1 cellular context compared by ENCODE assay signal in the genomic region with DNA sequence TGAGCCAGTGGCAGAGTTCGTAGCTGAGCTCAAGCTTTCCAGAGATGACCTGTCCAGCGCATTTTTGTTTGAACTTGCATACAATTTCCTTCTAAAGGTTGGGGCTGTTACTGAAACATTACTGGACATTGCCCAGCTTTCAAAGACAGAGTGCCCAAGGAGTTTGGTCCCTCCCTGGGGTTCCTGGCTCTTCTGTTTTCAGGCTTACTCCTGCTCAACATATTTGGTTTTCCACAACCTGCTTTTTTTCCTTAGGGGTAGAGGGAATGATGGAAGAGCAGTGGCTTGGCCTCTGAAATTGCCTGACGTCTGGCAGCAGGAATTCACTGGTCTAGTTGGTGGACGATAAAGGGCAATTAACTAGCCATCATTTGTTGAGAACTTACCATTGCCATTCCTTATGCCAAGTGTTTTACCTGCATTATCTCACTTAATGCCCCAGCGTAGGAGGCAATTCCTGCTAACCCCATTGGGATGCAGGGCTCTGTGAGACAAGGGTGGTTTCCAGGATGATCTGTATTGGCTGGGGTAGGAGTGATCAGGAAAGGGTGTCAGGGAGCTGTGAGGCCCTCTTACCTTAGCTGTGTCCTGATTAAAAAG.
TF ChIP-seq lines count a peak whose summit lies in the region.

No MANE protein-coding gene starts in this region.

TF ChIP-seq in A549, 52 proteins besides CTCF, POLR2A, EP300 and RAD21 (continued from another document):
- TF ChIP-seq, protein P1, sequence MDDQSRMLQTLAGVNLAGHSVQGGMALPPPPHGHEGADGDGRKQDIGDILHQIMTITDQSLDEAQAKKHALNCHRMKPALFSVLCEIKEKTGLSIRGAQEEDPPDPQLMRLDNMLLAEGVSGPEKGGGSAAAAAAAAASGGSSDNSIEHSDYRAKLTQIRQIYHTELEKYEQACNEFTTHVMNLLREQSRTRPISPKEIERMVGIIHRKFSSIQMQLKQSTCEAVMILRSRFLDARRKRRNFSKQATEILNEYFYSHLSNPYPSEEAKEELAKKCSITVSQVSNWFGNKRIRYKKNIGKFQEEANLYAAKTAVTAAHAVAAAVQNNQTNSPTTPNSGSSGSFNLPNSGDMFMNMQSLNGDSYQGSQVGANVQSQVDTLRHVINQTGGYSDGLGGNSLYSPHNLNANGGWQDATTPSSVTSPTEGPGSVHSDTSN (IDR thresholded peaks at IDR 0.05) = no peak
- TF ChIP-seq NFE2L2 (conservative IDR thresholded peaks at IDR 0.05; ENCODE audit: low read length) (no peak), SMC3 (IDR thresholded peaks at IDR 0.05) (no peak), HDAC2 (IDR thresholded peaks at IDR 0.05) (no peak), ZFP36 (IDR thresholded peaks at IDR 0.05; ENCODE audit: borderline replicate concordance, partially characterized antibody) (no peak), KDM5A (IDR thresholded peaks at IDR 0.05) (no peak)
TF ChIP-seq in A549: peak in this region for 0.
